ENCODE assay signal across 9 cellular contexts in the genomic region with DNA sequence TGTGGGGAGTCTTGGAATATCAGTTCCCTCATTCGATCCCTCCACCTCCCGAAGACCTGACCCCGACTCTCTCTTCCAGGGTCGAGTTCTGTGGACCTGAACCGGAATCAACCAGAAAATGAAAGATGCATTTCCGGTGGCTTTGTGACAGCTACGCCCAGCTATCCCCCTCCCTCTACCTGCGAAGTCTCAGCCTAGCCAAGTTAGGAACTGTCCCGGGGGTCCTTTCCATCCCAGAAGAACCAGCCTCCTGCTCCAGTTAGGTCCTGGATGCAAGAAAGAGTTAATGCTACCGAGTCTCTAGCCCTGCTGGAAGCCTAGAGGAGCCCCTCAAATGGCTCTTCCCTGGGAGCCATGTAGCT. TPM values are rescaled to one million over a fixed set of nuclear protein-coding genes. Genes with fewer than 3 reads are reported as not detected.
DNase-seq lines count a peak whose midpoint lies in the region; ATAC-seq and TF ChIP-seq lines count a peak whose summit lies in the region.
"Had no signal": no experiment of that assay in that cellular context is flagged by ENCODE, and none has a peak within 500 bp of the region (broad histone marks: within the 10 kb centered on the region; RNA-seq: fewer than 3 reads in every experiment).

No MANE protein-coding gene starts in this region.

- no peak overlapping the region for H3K27ac ChIP-seq in heart left ventricle
- no peak overlapping the region for H3K27ac ChIP-seq in fibroblast of lung (ENCODE audit: insufficient read depth, low read length)
- no peak overlapping the region for H3K27ac ChIP-seq in upper lobe of right lung
- no peak overlapping the region for H3K27ac ChIP-seq in thyroid gland

- H2AFZ ChIP-seq in fibroblast of lung (ENCODE audit: low read length): no peak overlapping the region

- H3K9me3 ChIP-seq in heart left ventricle (peaks cover 0 to 15% (median 0%) of the 10 kb centered on the region in 12 donors), fibroblast of lung (ENCODE audit: control insufficient read depth, insufficient read depth, low read depth, low read length) (no peaks in the 10 kb centered on the region), upper lobe of right lung (no peaks in the 10 kb centered on the region), thyroid gland (no peaks in the 10 kb centered on the region)

- TF ChIP-seq CTCF in heart left ventricle (IDR thresholded peaks at IDR 0.05) (peak in 1 of 12 donors; percentile 1), fibroblast of lung (conservative IDR thresholded peaks at IDR 0.05 in 1 of 2, IDR thresholded peaks at IDR 0.05 in 1 of 2; ENCODE audit: low read depth in 1 of 2, low read length in 2 of 2) (no peak), upper lobe of right lung (IDR thresholded peaks at IDR 0.05) (no peak), GM13977 (IDR thresholded peaks at IDR 0.05; ENCODE audit: extremely low read depth, insufficient read depth, missing control alignments) (no peak), thyroid gland (IDR thresholded peaks at IDR 0.05) (no peak)

- TF ChIP-seq POLR2A in heart left ventricle (IDR thresholded peaks at IDR 0.05): no peak
- TF ChIP-seq POLR2A in thyroid gland (IDR thresholded peaks at IDR 0.05): no peak

- no peaks in the 10 kb centered on the region for H3K4me1 ChIP-seq in heart left ventricle
- H3K4me1 ChIP-seq in fibroblast of lung (ENCODE audit: control insufficient read depth, extremely low read depth, insufficient read depth, low read length): no peaks in the 10 kb centered on the region
- no peaks in the 10 kb centered on the region for H3K4me1 ChIP-seq in upper lobe of right lung
- no peaks in the 10 kb centered on the region for H3K4me1 ChIP-seq in thyroid gland

- H3K4me3 ChIP-seq in heart left ventricle: peak overlapping the region in 8 of 12 donors; percentile 10 to 53 (median 34)
- H3K4me3 ChIP-seq in fibroblast of lung (replicated peaks in 1 of 4; ENCODE audit: control extremely low read depth in 1 of 4, insufficient read depth in 1 of 4, low read depth in 3 of 4, low read length in 4 of 4): peak overlapping the region in 2 of 4 experiments; percentile 40 to 56
- peak overlapping the region; percentile 26 for H3K4me3 ChIP-seq in upper lobe of right lung
- H3K4me3 ChIP-seq in thyroid gland (replicated peaks in 1 of 3): no peak overlapping the region

- no peaks in the 10 kb centered on the region for H3K79me2 ChIP-seq in fibroblast of lung (ENCODE audit: control insufficient read depth, insufficient read depth, low read length)

- peak overlapping the region; percentile 51 for H3K4me2 ChIP-seq in fibroblast of lung (ENCODE audit: extremely low read depth, insufficient read depth, low read length)

- H4K20me1 ChIP-seq in fibroblast of lung (ENCODE audit: control insufficient read depth, extremely low read depth, insufficient read depth, low read length): no peaks in the 10 kb centered on the region

- ATAC-seq in heart left ventricle (no peak), Right ventricle myocardium inferior (no peak), HG03378 (IDR thresholded peaks at IDR 0.05; ENCODE audit: unreplicated experiment) (peak; percentile 38), upper lobe of right lung (no peak)

- no peak overlapping the region for H3K9ac ChIP-seq in fibroblast of lung (ENCODE audit: insufficient read depth, low read length)

- in situ Hi-C loops in GM13977 (cut with MboI; ENCODE audit: low pct_unique_long_range_greater_than_20kb, low sequenced_read_pairs, unreplicated experiment): no loop called here

- WGBS in heart left ventricle, 4 donors: 16 to 71% (median 37%) methylated on average over 10 of the region's 10 CpGs
- WGBS in thyroid gland, 2 donors: 13 to 30% methylated on average over 4 to 5 of the region's 10 CpGs

- intact Hi-C loops in heart left ventricle (cut with DNase I) (loop anchor here in 1 of 10 donors (2.0 kb wide), 1 partner anchor 13 kb away; a partner anchor contains a TSS), Right ventricle myocardium inferior (cut with DNase I) (no loop called here), upper lobe of right lung (cut with DNase I) (no loop called here), thyroid gland (cut with DNase I) (no loop called here)

- peaks cover 0 to 10% (median 0%) of the 10 kb centered on the region in 9 donors for H3K36me3 ChIP-seq in heart left ventricle
- H3K36me3 ChIP-seq in fibroblast of lung (ENCODE audit: control insufficient read depth, insufficient read depth, low read length): no peaks in the 10 kb centered on the region
- H3K36me3 ChIP-seq in upper lobe of right lung: no peaks in the 10 kb centered on the region
- no peaks in the 10 kb centered on the region for H3K36me3 ChIP-seq in thyroid gland

- H3K27me3 ChIP-seq in heart left ventricle (peaks cover 0 to 7% (median 0%) of the 10 kb centered on the region in 9 donors), fibroblast of lung (ENCODE audit: control insufficient read depth, insufficient read depth, low read length) (no peaks in the 10 kb centered on the region), upper lobe of right lung (no peaks in the 10 kb centered on the region), thyroid gland (no peaks in the 10 kb centered on the region)

- DNase-seq in heart left ventricle (no peak), Right ventricle myocardium inferior (ENCODE audit: missing footprints) (no peak), fibroblast of lung (ENCODE audit: low read depth in 2 of 2) (no peak), upper lobe of right lung (no peak), GM13977 (ENCODE audit: low spot score) (no peak), thyroid gland (no peak), DMS79 treated with DMSO at 0.1 percent for 48 hours (lab: John Stamatoyannopoulos, UW) (no peak)

RNA-seq across cellular contexts. Expression of a gene that starts 13.4 kb away (rescaled TPM):
- total RNA-seq in heart left ventricle (not detected), Right ventricle myocardium inferior (not detected), fibroblast of lung (not detected in 2 replicates), upper lobe of right lung (not detected), thyroid gland (not detected)
- polyA plus RNA-seq in heart left ventricle (not detected), fibroblast of lung (not detected in 2 replicates)
- not detected in 2 replicates for polyA plus RNA-seq in fibroblast of lung (2012)
- polyA minus RNA-seq in fibroblast of lung (ENCODE audit: low replicate concordance): not detected in 2 replicates
- total RNA-seq: activated CD8-positive, alpha-beta memory T cell treated with anti-CD3 and anti-CD28 coated beads for 36 hours had no signal

RNA-seq across cellular contexts. Expression of a gene that starts 44.1 kb away (rescaled TPM):
- total RNA-seq in heart left ventricle: not detected
- polyA plus RNA-seq in heart left ventricle: not detected
- not detected for total RNA-seq in Right ventricle myocardium inferior
- not detected in 2 replicates for total RNA-seq in fibroblast of lung
- not detected in 2 replicates for polyA plus RNA-seq in fibroblast of lung
- not detected in 2 replicates for polyA plus RNA-seq in fibroblast of lung (2012)
- polyA minus RNA-seq in fibroblast of lung (ENCODE audit: low replicate concordance): not detected in 2 replicates
- not detected for total RNA-seq in upper lobe of right lung
- not detected for total RNA-seq in thyroid gland
- total RNA-seq: activated CD8-positive, alpha-beta memory T cell treated with anti-CD3 and anti-CD28 coated beads for 36 hours had no signal

RNA-seq across cellular contexts. Expression of a gene that starts 48.0 kb away (rescaled TPM):
- total RNA-seq in heart left ventricle (1 to 10 TPM; 2.8 to 6.1 (median 3.2) TPM), Right ventricle myocardium inferior (3.9 TPM), fibroblast of lung (6.4 and 9.9 TPM in 2 replicates), upper lobe of right lung (10.5 TPM), thyroid gland (10 to 100 TPM; 16.2 to 19.7 (median 17.1) TPM)
- polyA plus RNA-seq in heart left ventricle (1 to 10 TPM; 3.2 to 4.0 TPM), fibroblast of lung (4.7 and 6.8 TPM in 2 replicates)
- polyA plus RNA-seq in fibroblast of lung (2012): 2.8 and 4.2 TPM in 2 replicates
- 1.6 and 3.9 TPM in 2 replicates for polyA minus RNA-seq in fibroblast of lung (ENCODE audit: low replicate concordance)

RNA-seq across cellular contexts. Expression of a gene that starts 48.7 kb away (rescaled TPM):
- total RNA-seq in heart left ventricle (1 to 10 TPM; 4.4 to 7.4 (median 5.1) TPM), Right ventricle myocardium inferior (5.5 TPM), fibroblast of lung (6.4 and 8.4 TPM in 2 replicates), upper lobe of right lung (4.7 TPM), thyroid gland (10 to 100 TPM; 13.6 to 22.7 (median 17.3) TPM)
- polyA plus RNA-seq in heart left ventricle (1 to 10 TPM; 2.1 to 3.7 TPM), fibroblast of lung (4.3 and 9.7 TPM in 2 replicates)
- 2.3 and 5.4 TPM in 2 replicates for polyA plus RNA-seq in fibroblast of lung (2012)
- 0.30 and 0.59 TPM in 2 replicates for polyA minus RNA-seq in fibroblast of lung (ENCODE audit: low replicate concordance)

Comparison
In these comparisons a context has a peak if more than half of its experiments do, and no peak if none do; other contexts are left out.
1. H3K4me3 ChIP-seq: peak in heart left ventricle (8 of 12) and upper lobe of right lung (single experiment); none in thyroid gland (0 of 3).